1 cellular context compared by ENCODE assay signal in genomic region chr14:103091041-103091882, GRCh38.
TF ChIP-seq lines count a peak whose summit lies in the region.

No MANE protein-coding gene starts in this region.

TF ChIP-seq in K562, 482 proteins besides CTCF, POLR2A, EP300 and RAD21 (continued from another document and continues in another):
- TF ChIP-seq SMAD4 (CRISPR knock-in tag; conservative IDR thresholded peaks at IDR 0.05) (no peak), EGR1 (conservative IDR thresholded peaks at IDR 0.05) (0 out of 2 replicates have a peak, but pooled peaks have one; percentile 6), ZNF592 (IDR thresholded peaks at IDR 0.05) (peak; percentile 20; the same call in 1 of the 2 replicates), ATF3 (IDR thresholded peaks at IDR 0.05) (peak; percentile 13; the same call in 1 of the 2 replicates), ATF3 (CRISPR knock-in tag; conservative IDR thresholded peaks at IDR 0.05) (no peak), ZNF121 (CRISPR knock-in tag; conservative IDR thresholded peaks at IDR 0.05) (no peak), NR2C2 (CRISPR knock-in tag; IDR thresholded peaks at IDR 0.05) (no peak), NR2C2 (tag; IDR thresholded peaks at IDR 0.05) (peak; percentile 38; the same call in 1 of the 2 replicates), PCBP1 (IDR thresholded peaks at IDR 0.05; ENCODE audit: low read depth, low read length, poor library complexity, severe bottlenecking) (peak; percentile 33), ZFX (CRISPR knock-in tag; IDR thresholded peaks at IDR 0.05) (peak; percentile 42), MBD1 (CRISPR knock-in tag; IDR thresholded peaks at IDR 0.05) (no peak), HMGN3 (IDR thresholded peaks at IDR 0.05; ENCODE audit: borderline replicate concordance, extremely low read depth, insufficient read length, low read depth, low read length) (no peak), IRF9 (tag; IDR thresholded peaks at IDR 0.05) (no peak), BHLHE40 (IDR thresholded peaks at IDR 0.05; ENCODE audit: low read length) (peak; percentile 43; the same call in 1 of the 2 replicates), ZBTB7A (IDR thresholded peaks at IDR 0.05; ENCODE audit: borderline replicate concordance, control insufficient read depth, low read depth, low read length) (peak; percentile 77; the same call in 1 of the 2 replicates), MAZ (CRISPR knock-in tag; conservative IDR thresholded peaks at IDR 0.05 in 1 of 2, IDR thresholded peaks at IDR 0.05 in 1 of 2) (peak; percentile 56 to 65; a peak in 2 of 4 replicates), E2F6 (IDR thresholded peaks at IDR 0.05; ENCODE audit: borderline replicate concordance in 1 of 2, extremely low read depth in 1 of 2, insufficient read depth in 1 of 2, insufficient read length in 1 of 2, low read depth in 1 of 2, low read length in 1 of 2, poor library complexity in 1 of 2, severe bottlenecking in 1 of 2) (peak in 1 of 2 experiments; percentile 53), YY1 (IDR thresholded peaks at IDR 0.05; ENCODE audit: borderline replicate concordance in 1 of 3, control insufficient read depth in 1 of 3, extremely low read depth in 1 of 3, insufficient read depth in 3 of 3, insufficient read length in 1 of 3, insufficient replicate concordance in 2 of 3, low read depth in 1 of 3, low read length in 2 of 3) (peak in 1 of 3 experiments; percentile 24), GATAD2B (IDR thresholded peaks at IDR 0.05; ENCODE audit: borderline replicate concordance) (0 out of 2 replicates have a peak, but pooled peaks have one; percentile 47), TBP (optimal IDR thresholded peaks at IDR 0.05; ENCODE audit: low read depth, low read length) (peak; percentile 16), MNT (conservative IDR thresholded peaks at IDR 0.05) (peak in 1 of 2 experiments; percentile 41; a peak in 1 of 4 replicates), BRCA1 (IDR thresholded peaks at IDR 0.05) (no peak), BRCA1 (CRISPR knock-in tag; IDR thresholded peaks at IDR 0.05) (no peak), NR0B1 (IDR thresholded peaks at IDR 0.05; ENCODE audit: partially characterized antibody) (no peak), CTCFL (IDR thresholded peaks at IDR 0.05; ENCODE audit: borderline replicate concordance, insufficient read depth, low read depth, low read length, poor library complexity, severe bottlenecking) (peak; percentile 57), ZNF740 (CRISPR knock-in tag; IDR thresholded peaks at IDR 0.05) (peak; percentile 88), ZNF740 (tag; IDR thresholded peaks at IDR 0.05) (peak in 1 of 2 experiments; percentile 62; a peak in 1 of 4 replicates), E2F8 (IDR thresholded peaks at IDR 0.05; ENCODE audit: low read depth, partially characterized antibody) (no peak), VEZF1 (CRISPR knock-in tag; IDR thresholded peaks at IDR 0.05) (peak; percentile 89)
